ENCODE assay signal across 8 cellular contexts in genomic region chr10:52532650-52533290, GRCh38.
"Had no signal": no experiment of that assay in that cellular context is flagged by ENCODE, and none has a peak within 500 bp of the region (broad histone marks: within the 10 kb centered on the region; RNA-seq: fewer than 3 reads in every experiment).

No MANE protein-coding gene starts in this region.

- DNase-seq: GDM1, GF-D8 had no signal

- FAIRE-seq: G401.6, GM12878, GM12891, GM12892, GM18507, GM19239 had no signal

- H3K4me3 ChIP-seq: GM12878 had no signal

- ATAC-seq: GM12878 had no signal
